ENCODE assay signal across 8 cellular contexts in the genomic region with DNA sequence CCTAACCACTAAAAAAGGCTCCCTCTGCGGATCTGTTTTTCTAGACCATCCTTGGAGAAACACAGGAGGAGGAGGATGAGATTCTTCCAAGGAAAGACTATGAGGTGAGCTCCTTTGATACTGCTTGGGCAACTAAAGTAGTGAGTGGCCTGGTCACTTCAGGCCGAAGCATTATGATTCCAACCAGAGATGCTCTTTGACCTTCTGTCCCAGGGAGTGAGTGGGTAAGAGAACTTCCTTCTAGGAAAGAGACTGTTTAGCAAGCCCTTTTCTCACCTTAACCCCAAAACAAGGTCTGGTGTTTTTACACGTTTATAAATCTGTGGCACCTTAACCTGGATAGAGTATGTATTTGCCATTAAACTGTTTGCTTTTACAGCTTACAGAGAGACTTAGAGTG. TPM values are rescaled to one million over a fixed set of nuclear protein-coding genes. Genes with fewer than 3 reads are reported as not detected.
A peak's percentile ranks its signal among the peaks of the same experiment; 100 is the strongest.
DNase-seq lines count a peak whose midpoint lies in the region; ATAC-seq and TF ChIP-seq lines count a peak whose summit lies in the region.

No MANE protein-coding gene starts in this region.

- H3K9me3 Mint-ChIP-seq in activated B cell treated with CpG ODN at 0.5 μM for 24 hours = no peaks in the 10 kb centered on the region

- peak overlapping the region; percentile 95 for H3K4me3 Mint-ChIP-seq in activated B cell treated with CpG ODN at 0.5 μM for 24 hours

- DNase-seq in GM23248 (no peak), activated B cell treated with CpG ODN at 0.5 μM for 24 hours (no peak), Kasumi-1 (lab: John Stamatoyannopoulos, UW) (no peak), HK-2 (ENCODE audit: unreplicated experiment) (no peak)

- H3K9me3 ChIP-seq in GM23248 (ENCODE audit: low read depth) (no peaks in the 10 kb centered on the region), gastroesophageal sphincter (no peaks in the 10 kb centered on the region), skeletal muscle satellite cell (replicated peaks; ENCODE audit: low read length) (no peaks in the 10 kb centered on the region)

- H3K4me2 ChIP-seq in GM23248 (ENCODE audit: unreplicated experiment) (peak overlapping the region; percentile 92), skeletal muscle satellite cell (ENCODE audit: low read length) (peak overlapping the region; percentile 82)

- peaks cover 65% of the 10 kb centered on the region for H3K36me3 Mint-ChIP-seq in activated B cell treated with CpG ODN at 0.5 μM for 24 hours (ENCODE audit: low read depth)

- TF ChIP-seq POLR2A in gastroesophageal sphincter (IDR thresholded peaks at IDR 0.05) = no peak

- peaks cover 24% of the 10 kb centered on the region for H3F3A ChIP-seq in GM23248 (ENCODE audit: insufficient read depth)

- in situ Hi-C loops in GM23248 (cut with MboI) = no loop called here

- no peaks in the 10 kb centered on the region for H3K9me2 ChIP-seq in GM23248 (ENCODE audit: insufficient read depth)

- H3K27ac ChIP-seq in GM23248 = peak overlapping the region; percentile 75
- H3K27ac ChIP-seq in gastroesophageal sphincter = peak overlapping the region; percentile 59 to 99 (median 96)

- 51 to 55% methylated on average over 3 of the region's 3 CpGs for WGBS in GM23248 (ENCODE audit: low coverage in 1 of 2, low lambda C conversion rate in 2 of 2, missing lambda C conversion rate in 2 of 2), 2 experiments
- WGBS in gastroesophageal sphincter (ENCODE audit: low coverage in 1 of 2), 2 donors = 49 to 65% methylated on average over 2 to 3 of the region's 3 CpGs

- POLR2A ChIA-PET in activated B cell treated with CpG ODN at 0.5 μM for 24 hours (lab: Charles Lee) = interaction anchor here (0.5 to 6.8 kb wide), 12 partner anchors 8 to 533 kb away, joined by 3 to 163 read pairs (median 4); a partner anchor contains a TSS

- H3K27ac Mint-ChIP-seq in activated B cell treated with CpG ODN at 0.5 μM for 24 hours = peak overlapping the region; percentile 97

- H3K4me3 ChIP-seq in GM23248 (peak overlapping the region; percentile 84), gastroesophageal sphincter (peak overlapping the region; percentile 66 to 92), skeletal muscle satellite cell (ENCODE audit: low read length) (peak overlapping the region; percentile 88)

- peaks cover 6% of the 10 kb centered on the region; the same call in 1 of the 2 replicates for H3K36me3 ChIP-seq in GM23248 (ENCODE audit: low read depth)
- peaks cover 0 to 41% of the 10 kb centered on the region in 2 donors for H3K36me3 ChIP-seq in gastroesophageal sphincter
- H3K36me3 ChIP-seq in skeletal muscle satellite cell (ENCODE audit: insufficient read depth, low read length) = peaks cover 29% of the 10 kb centered on the region

- peaks cover 71% of the 10 kb centered on the region for H3K79me2 ChIP-seq in GM23248 (ENCODE audit: insufficient read depth)

- TF ChIP-seq CTCF in activated B cell treated with CpG ODN at 0.5 μM for 24 hours (IDR thresholded peaks at IDR 0.05) (no peak), gastroesophageal sphincter (IDR thresholded peaks at IDR 0.05) (no peak)

- no peak for ATAC-seq in activated B cell treated with CpG ODN at 0.5 μM for 24 hours (ENCODE audit: low read depth)
- no peak for ATAC-seq in gastroesophageal sphincter
- ATAC-seq in HG03378 (IDR thresholded peaks at IDR 0.05; ENCODE audit: unreplicated experiment) = no peak
- no peak for ATAC-seq in HG03342 (IDR thresholded peaks at IDR 0.05; ENCODE audit: unreplicated experiment)

- H4K20me1 ChIP-seq in GM23248 (ENCODE audit: insufficient read depth) = no peaks in the 10 kb centered on the region

- H3K9ac ChIP-seq in GM23248 (peak overlapping the region; percentile 91), skeletal muscle satellite cell (ENCODE audit: low read depth, low read length) (peak overlapping the region; percentile 88)

- H2AFZ ChIP-seq in GM23248 = peak overlapping the region; percentile 82

- intact Hi-C loops in activated B cell treated with CpG ODN at 0.5 μM for 24 hours (cut with micrococcal nuclease) = loop anchor here (5.0 to 10.0 kb wide), 5 partner anchors 155 to 1895 kb away; a partner anchor contains a TSS

- H3K4me1 ChIP-seq in GM23248 (ENCODE audit: insufficient read depth) (peaks cover 28% of the 10 kb centered on the region), gastroesophageal sphincter (peaks cover 0 to 72% (median 19%) of the 10 kb centered on the region in 3 donors), skeletal muscle satellite cell (ENCODE audit: control insufficient read depth, insufficient read depth, low read length) (peaks cover 49% of the 10 kb centered on the region)

- peaks cover 71% of the 10 kb centered on the region for H3K4me1 Mint-ChIP-seq in activated B cell treated with CpG ODN at 0.5 μM for 24 hours

- H3K27me3 Mint-ChIP-seq in activated B cell treated with CpG ODN at 0.5 μM for 24 hours = no peaks in the 10 kb centered on the region

- no peak for TF ChIP-seq EP300 in gastroesophageal sphincter (IDR thresholded peaks at IDR 0.05)

- H3K27me3 ChIP-seq in GM23248 (replicated peaks; ENCODE audit: insufficient read depth) (no peaks in the 10 kb centered on the region), gastroesophageal sphincter (no peaks in the 10 kb centered on the region), skeletal muscle satellite cell (ENCODE audit: control insufficient read depth, insufficient read depth, low read length) (no peaks in the 10 kb centered on the region)

- CTCF ChIA-PET in activated B cell treated with CpG ODN at 0.5 μM for 24 hours (lab: Charles Lee) = interaction anchor here (1.2 to 2.1 kb wide), 2 partner anchors 154 to 769 kb away, joined by 3 to 5 read pairs; no protein-coding TSS in a partner anchor

RNA-seq across cellular contexts. Expression of a gene that starts 1.1 kb away (rescaled TPM):
- 4.3 and 5.4 TPM in 2 replicates for total RNA-seq in GM23248 (2014; rRNA removed; shearing (Covaris generic))
- 4.4 and 4.9 TPM in 2 replicates for polyA plus RNA-seq in GM23248 (2016; fragmentation: Nextera tagmentation; extraction: Ambion mirVana)
- total RNA-seq in activated B cell treated with CpG ODN at 0.5 μM for 24 hours (66.0 and 79.6 TPM in 2 replicates), gastroesophageal sphincter (10 to 100 TPM; 12.8 to 23.8 (median 18.3) TPM)
- total RNA-seq in skeletal muscle satellite cell (2012; rRNA removed) = 5.0 and 8.4 TPM in 2 replicates

RNA-seq across cellular contexts. Expression of a gene that starts 1.3 kb away (rescaled TPM):
- total RNA-seq in GM23248 (2014; rRNA removed; shearing (Covaris generic)) = 6.6 and 16.1 TPM in 2 replicates
- polyA plus RNA-seq in GM23248 (2016; fragmentation: Nextera tagmentation; extraction: Ambion mirVana) = 5.1 and 6.5 TPM in 2 replicates
- total RNA-seq in activated B cell treated with CpG ODN at 0.5 μM for 24 hours = 54.1 and 56.9 TPM in 2 replicates
- total RNA-seq in gastroesophageal sphincter = 10 to 100 TPM; 18.6 to 46.7 (median 27.9) TPM
- 12.5 and 15.7 TPM in 2 replicates for total RNA-seq in skeletal muscle satellite cell (2012; rRNA removed)

RNA-seq across cellular contexts. Expression of a gene that starts 40.5 kb away (rescaled TPM):
- total RNA-seq in GM23248 (2014; rRNA removed; shearing (Covaris generic)) = not detected in 2 replicates
- polyA plus RNA-seq in GM23248 (2016; fragmentation: Nextera tagmentation; extraction: Ambion mirVana) = not detected in 2 replicates
- total RNA-seq in activated B cell treated with CpG ODN at 0.5 μM for 24 hours = not detected in 2 replicates
- under 1 TPM in 1 of 4 donors, not detected in 3; 0.93 TPM for total RNA-seq in gastroesophageal sphincter
- total RNA-seq in skeletal muscle satellite cell (2012; rRNA removed) = not detected in 2 replicates

RNA-seq across cellular contexts. Expression of a gene that starts 45.1 kb away (rescaled TPM):
- not detected in 2 replicates for total RNA-seq in GM23248 (2014; rRNA removed; shearing (Covaris generic))
- polyA plus RNA-seq in GM23248 (2016; fragmentation: Nextera tagmentation; extraction: Ambion mirVana) = 0.43 TPM in 1 of 2 replicates, not detected in the other
- total RNA-seq in activated B cell treated with CpG ODN at 0.5 μM for 24 hours = not detected in 2 replicates
- total RNA-seq in gastroesophageal sphincter = 1 to 10 TPM in 2 of 4 donors, under 1 TPM in 2; 0.35 to 1.4 (median 0.75) TPM
- not detected in 2 replicates for total RNA-seq in skeletal muscle satellite cell (2012; rRNA removed)

RNA-seq across cellular contexts. Expression of a gene that starts 51.7 kb away (rescaled TPM):
- not detected in 2 replicates for total RNA-seq in GM23248 (2014; rRNA removed; shearing (Covaris generic))
- polyA plus RNA-seq in GM23248 (2016; fragmentation: Nextera tagmentation; extraction: Ambion mirVana) = not detected in 2 replicates
- total RNA-seq in activated B cell treated with CpG ODN at 0.5 μM for 24 hours (not detected in 2 replicates), gastroesophageal sphincter (not detected)
- not detected in 2 replicates for total RNA-seq in skeletal muscle satellite cell (2012; rRNA removed)
